ENCODE assay signal across 33 cellular contexts in the genomic region with DNA sequence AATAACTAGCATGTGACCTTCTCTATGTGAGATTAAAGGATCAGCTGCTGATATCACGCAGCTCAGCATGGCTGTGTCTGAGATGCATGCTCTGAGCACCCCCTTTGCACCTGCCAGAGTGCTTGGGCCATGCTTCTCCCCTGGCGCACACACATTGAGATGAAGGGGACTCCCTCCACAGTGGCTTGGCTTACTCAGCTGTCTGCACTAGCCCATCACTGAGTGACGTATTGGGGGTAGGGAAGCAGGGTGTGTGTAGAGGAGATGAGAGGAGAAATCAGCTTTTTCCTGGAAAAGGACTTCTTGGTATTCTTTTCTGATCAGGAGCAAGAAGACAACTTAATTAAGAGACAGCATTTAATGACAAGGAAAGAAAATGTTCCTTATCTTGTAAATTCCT.
"Had no signal": no experiment of that assay in that cellular context is flagged by ENCODE, and none has a peak within 500 bp of the region (broad histone marks: within the 10 kb centered on the region; RNA-seq: fewer than 3 reads in every experiment).

No MANE protein-coding gene starts in this region.

- H3K27me3 ChIP-seq: MG63, SJCRH30 had no signal

- ATAC-seq: Panc1, Right ventricle myocardium inferior, SK-N-SH treated with all-trans-retinoic acid at 6 μM for 48 hours, T-cell had no signal

- H3K4me2 ChIP-seq: PC-9 had no signal

- H3K4me1 Mint-ChIP-seq: T-cell had no signal

- H3K4me3 Mint-ChIP-seq: T-cell had no signal

- H3K27ac Mint-ChIP-seq: T-cell had no signal

- H3K4me3 ChIP-seq: MG63, PC-9, SJCRH30, SK-N-MC had no signal

- DNase-seq: Kasumi-1, MG63, NCI-H1048, NCI-H1092 treated with DMSO at 0.1 percent for 48 hours, NCI-H1417, NCI-H1436, NCI-H146, NCI-H1694, NCI-H187, NCI-H1930, NCI-H2029 treated with DMSO at 0.1 percent for 48 hours, NCI-H2081 treated with DMSO at 0.1 percent for 48 hours, NCI-H2107, NCI-H2171, NCI-H226, NCI-H446 treated with DMSO at 0.1 percent for 48 hours, NCI-H510A, NCI-H524, NCI-H526, NCI-H69, NCI-H748 treated with DMSO at 0.1 percent for 48 hours, NCI-H82, PC-9, SHP77, SIG-M5, SJCRH30, T-cell had no signal

- FAIRE-seq: RCC 7860 had no signal

- H3K36me3 ChIP-seq: MG63 had no signal

- H3K9me3 ChIP-seq: MG63, SJCRH30 had no signal

- H3K4me1 ChIP-seq: SJCRH30 had no signal

- H3K27ac ChIP-seq: PC-9, RWPE1, SJCRH30, SK-N-MC had no signal

- H3K36me3 Mint-ChIP-seq: T-cell had no signal
